Comparison of ENCODE assay signal across 17 cellular contexts in genomic region chr3:64105816-64106215, GRCh38.
"Had no signal": no experiment of that assay in that cellular context is flagged by ENCODE, and none has a peak within 500 bp of the region (broad histone marks: within the 10 kb centered on the region; RNA-seq: fewer than 3 reads in every experiment).

No MANE protein-coding gene starts in this region.

- H3K36me3 ChIP-seq: cardiac muscle cell, colonic mucosa, prostate gland, suprapubic skin had no signal

- H3K4me1 Mint-ChIP-seq: activated CD4-positive, alpha-beta memory T cell treated with anti-CD3 and anti-CD28 coated beads, Interleukin-2, amount 10 ng/mL, durations not matched to agents 7 days and 5 days; activated naive CD8-positive, alpha-beta T cell treated with anti-CD3 and anti-CD28 coated beads, Interleukin-2, amount 10 ng/mL, durations not matched to agents 7 days and 5 days; natural killer cell had no signal

- H3K4me3 Mint-ChIP-seq: activated CD4-positive, alpha-beta memory T cell treated with anti-CD3 and anti-CD28 coated beads, Interleukin-2, amount 10 ng/mL, durations not matched to agents 7 days and 5 days; activated naive CD8-positive, alpha-beta T cell treated with anti-CD3 and anti-CD28 coated beads, Interleukin-2, amount 10 ng/mL, durations not matched to agents 7 days and 5 days; activated T-cell treated with anti-CD3 and anti-CD28 coated beads, Interleukin-2, amount 50 U/mL, for 72 hours; natural killer cell; type B pancreatic cell had no signal

- ATAC-seq: gastroesophageal sphincter; natural killer cell; sciatic nerve; stimulated activated naive CD8-positive, alpha-beta T cell treated with anti-CD3 and anti-CD28 coated beads, Interleukin-15, Interleukin-2, amounts not matched to agents 100 U/mL and 50 U/mL, for 24 hours had no signal

- H3K9me3 ChIP-seq: colonic mucosa, gastroesophageal sphincter, prostate gland, suprapubic skin had no signal

- H3K9me3 Mint-ChIP-seq: activated CD4-positive, alpha-beta memory T cell treated with anti-CD3 and anti-CD28 coated beads, Interleukin-2, amount 10 ng/mL, durations not matched to agents 7 days and 5 days; activated naive CD8-positive, alpha-beta T cell treated with anti-CD3 and anti-CD28 coated beads, Interleukin-2, amount 10 ng/mL, durations not matched to agents 7 days and 5 days; activated T-cell treated with anti-CD3 and anti-CD28 coated beads, Interleukin-2, amount 50 U/mL, for 72 hours; type B pancreatic cell had no signal

- H3K27me3 ChIP-seq: cardiac muscle cell, colonic mucosa, gastroesophageal sphincter, hepatocyte, suprapubic skin had no signal

- H3K4me2 ChIP-seq: hepatocyte had no signal

- H3K27ac Mint-ChIP-seq: activated CD4-positive, alpha-beta memory T cell treated with anti-CD3 and anti-CD28 coated beads, Interleukin-2, amount 10 ng/mL, durations not matched to agents 7 days and 5 days; activated naive CD8-positive, alpha-beta T cell treated with anti-CD3 and anti-CD28 coated beads, Interleukin-2, amount 10 ng/mL, durations not matched to agents 7 days and 5 days; activated T-cell treated with anti-CD3 and anti-CD28 coated beads, Interleukin-2, amount 50 U/mL, for 72 hours; natural killer cell; type B pancreatic cell had no signal

- H3K36me3 Mint-ChIP-seq: activated naive CD8-positive, alpha-beta T cell treated with anti-CD3 and anti-CD28 coated beads, Interleukin-2, amount 10 ng/mL, durations not matched to agents 7 days and 5 days; natural killer cell had no signal

- DNase-seq: activated CD4-positive, alpha-beta memory T cell treated with anti-CD3 and anti-CD28 coated beads, Interleukin-2, amount 10 ng/mL, durations not matched to agents 7 days and 5 days; activated CD4-positive, alpha-beta T cell treated with anti-CD3 and anti-CD28 coated beads for 1 hour; activated naive CD8-positive, alpha-beta T cell treated with anti-CD3 and anti-CD28 coated beads, Interleukin-2, amount 10 ng/mL, durations not matched to agents 7 days and 5 days; activated T-cell treated with anti-CD3 and anti-CD28 coated beads, Interleukin-2, amount 50 U/mL, for 72 hours; aorta; colonic mucosa; effector CD4-positive, alpha-beta T cell; natural killer cell; occipital lobe; stimulated activated naive CD8-positive, alpha-beta T cell treated with anti-CD3 and anti-CD28 coated beads, Interleukin-15, Interleukin-2, amounts not matched to agents 100 U/mL and 50 U/mL, for 24 hours had no signal

- H3K27me3 Mint-ChIP-seq: type B pancreatic cell had no signal

- H3K4me3 ChIP-seq: cardiac muscle cell, colonic mucosa, gastroesophageal sphincter, hepatocyte, prostate gland, suprapubic skin had no signal

- H3K4me1 ChIP-seq: colonic mucosa, prostate gland, suprapubic skin had no signal

- H3K27ac ChIP-seq: cardiac muscle cell, colonic mucosa, prostate gland, suprapubic skin had no signal

- H2AFZ ChIP-seq: hepatocyte had no signal
